ENCODE assay signal across 1 cellular context in genomic region chr11:130480721-130481140, GRCh38.
TF ChIP-seq lines count a peak whose summit lies in the region.

No MANE protein-coding gene starts in this region.

TF ChIP-seq in endothelial cell of umbilical vein, 7 proteins besides CTCF, POLR2A, EP300 and RAD21 (continued from another document):
- TF ChIP-seq JUN (IDR thresholded peaks at IDR 0.05; ENCODE audit: borderline replicate concordance, insufficient read depth, insufficient read length, low read depth) (peak; percentile 68), EZH2 (IDR thresholded peaks at IDR 0.05; ENCODE audit: borderline replicate concordance, low read depth, low read length, severe bottlenecking) (no peak)
